In genomic region chr11:35337136-35337918, GRCh38 we compare ENCODE assay signal across 8 cellular contexts.
DNase-seq lines count a peak whose midpoint lies in the region; ATAC-seq and TF ChIP-seq lines count a peak whose summit lies in the region.

No MANE protein-coding gene starts in this region.

- H3K9me3 Mint-ChIP-seq in activated CD4-positive, alpha-beta memory T cell treated with anti-CD3 and anti-CD28 coated beads for 36 hours = peaks cover 2% of the 10 kb centered on the region
- H3K9me3 Mint-ChIP-seq in activated CD4-positive, alpha-beta memory T cell treated with anti-CD3 and anti-CD28 coated beads, Interleukin-2, amount 10 ng/mL, durations not matched to agents 7 days and 5 days = peaks cover 11% of the 10 kb centered on the region

- peak; percentile 35 for DNase-seq in activated CD4-positive, alpha-beta memory T cell treated with anti-CD3 and anti-CD28 coated beads for 36 hours
- no peak for DNase-seq in activated CD4-positive, alpha-beta memory T cell treated with anti-CD3 and anti-CD28 coated beads, Interleukin-2, amount 10 ng/mL, durations not matched to agents 7 days and 5 days
- peak; percentile 97 for DNase-seq in RWPE1 (ENCODE audit: low spot score)
- peak; percentile 99 for DNase-seq in fibroblast of the aortic adventitia (ENCODE audit: low read depth)
- DNase-seq in stimulated activated naive CD8-positive, alpha-beta T cell treated with anti-CD3 and anti-CD28 coated beads, Interleukin-15, Interleukin-2, amounts not matched to agents 100 U/mL and 50 U/mL, for 24 hours = peak; percentile 7
- DNase-seq in NCI-H146 (lab: John Stamatoyannopoulos, UW) = no peak
- DNase-seq in C1 segment of cervical spinal cord (lab: John Stamatoyannopoulos, UW) = no peak
- DNase-seq in Karpas-422 = no peak

- no peak overlapping the region for H3K4me3 ChIP-seq in fibroblast of the aortic adventitia (ENCODE audit: low read depth, low read length)
- H3K4me3 ChIP-seq in Karpas-422 (ENCODE audit: low read length) = no peak overlapping the region

- H3K9me2 ChIP-seq in Karpas-422 (replicated peaks; ENCODE audit: insufficient read depth, low read length) = no peaks in the 10 kb centered on the region

- peak; percentile 96 for ATAC-seq in stimulated activated naive CD8-positive, alpha-beta T cell treated with anti-CD3 and anti-CD28 coated beads, Interleukin-15, Interleukin-2, amounts not matched to agents 100 U/mL and 50 U/mL, for 24 hours

- peak overlapping the region; percentile 56 for H3K27ac Mint-ChIP-seq in activated CD4-positive, alpha-beta memory T cell treated with anti-CD3 and anti-CD28 coated beads for 36 hours
- no peak overlapping the region for H3K27ac Mint-ChIP-seq in activated CD4-positive, alpha-beta memory T cell treated with anti-CD3 and anti-CD28 coated beads, Interleukin-2, amount 10 ng/mL, durations not matched to agents 7 days and 5 days

- H3K27me3 Mint-ChIP-seq in activated CD4-positive, alpha-beta memory T cell treated with anti-CD3 and anti-CD28 coated beads for 36 hours = peaks cover 2% of the 10 kb centered on the region
- no peaks in the 10 kb centered on the region for H3K27me3 Mint-ChIP-seq in activated CD4-positive, alpha-beta memory T cell treated with anti-CD3 and anti-CD28 coated beads, Interleukin-2, amount 10 ng/mL, durations not matched to agents 7 days and 5 days

- POLR2A ChIA-PET in activated CD4-positive, alpha-beta memory T cell treated with anti-CD3 and anti-CD28 coated beads for 36 hours (lab: Charles Lee) = interaction anchor here (0.8 to 0.9 kb wide), 2 partner anchors 65 to 420 kb away, joined by 3 read pairs; no protein-coding TSS in a partner anchor
- POLR2A ChIA-PET in activated CD4-positive, alpha-beta memory T cell treated with anti-CD3 and anti-CD28 coated beads, Interleukin-2, amount 10 ng/mL, durations not matched to agents 7 days and 5 days (lab: Charles Lee) = no interaction called here
- POLR2A ChIA-PET in RWPE1 (lab: Yijun Ruan, JAX; ENCODE audit: low non-redundant PET) = no interaction called here

- no peaks in the 10 kb centered on the region for H3K79me2 ChIP-seq in Karpas-422 (ENCODE audit: low read length)

- intact Hi-C loops in activated CD4-positive, alpha-beta memory T cell treated with anti-CD3 and anti-CD28 coated beads for 36 hours (cut with micrococcal nuclease) = loop anchor here (1.0 to 2.0 kb wide), 7 partner anchors 32 to 687 kb away; partner anchors contain the start of genes APIP and PDHX

- CTCF ChIA-PET in activated CD4-positive, alpha-beta memory T cell treated with anti-CD3 and anti-CD28 coated beads for 36 hours (lab: Charles Lee) = interaction anchor here (0.8 to 1.5 kb wide), 2 partner anchors 54 to 101 kb away, joined by 3 to 4 read pairs; no protein-coding TSS in a partner anchor
- CTCF ChIA-PET in activated CD4-positive, alpha-beta memory T cell treated with anti-CD3 and anti-CD28 coated beads, Interleukin-2, amount 10 ng/mL, durations not matched to agents 7 days and 5 days (lab: Charles Lee) = interaction anchor here (1.0 kb wide), 1 partner anchor 100 kb away, joined by 3 read pairs; no protein-coding TSS in a partner anchor
- CTCF ChIA-PET in RWPE1 (lab: Yijun Ruan, JAX) = no interaction called here

- H3K9ac ChIP-seq in Karpas-422 (ENCODE audit: low read length) = no peak overlapping the region

- no peak overlapping the region for H2AFZ ChIP-seq in Karpas-422 (ENCODE audit: low read length)

- H3K4me1 ChIP-seq in Karpas-422 (ENCODE audit: low read length) = no peaks in the 10 kb centered on the region

- H3K4me3 Mint-ChIP-seq in activated CD4-positive, alpha-beta memory T cell treated with anti-CD3 and anti-CD28 coated beads for 36 hours = no peak overlapping the region
- H3K4me3 Mint-ChIP-seq in activated CD4-positive, alpha-beta memory T cell treated with anti-CD3 and anti-CD28 coated beads, Interleukin-2, amount 10 ng/mL, durations not matched to agents 7 days and 5 days = no peak overlapping the region

- TF ChIP-seq CTCF in RWPE1 (conservative IDR thresholded peaks at IDR 0.05; ENCODE audit: low read depth) (no peak), fibroblast of the aortic adventitia (IDR thresholded peaks at IDR 0.05; ENCODE audit: insufficient read depth, low read length) (no peak)

- peaks cover 2% of the 10 kb centered on the region for H3K36me3 Mint-ChIP-seq in activated CD4-positive, alpha-beta memory T cell treated with anti-CD3 and anti-CD28 coated beads for 36 hours
- H3K36me3 Mint-ChIP-seq in activated CD4-positive, alpha-beta memory T cell treated with anti-CD3 and anti-CD28 coated beads, Interleukin-2, amount 10 ng/mL, durations not matched to agents 7 days and 5 days (ENCODE audit: low read depth) = peaks cover 7% of the 10 kb centered on the region

- H3K9me3 ChIP-seq in Karpas-422 (ENCODE audit: low read length) = no peaks in the 10 kb centered on the region

- H3K27ac ChIP-seq in RWPE1 (no peak overlapping the region), Karpas-422 (ENCODE audit: low read length) (no peak overlapping the region)

- H4K20me1 ChIP-seq in Karpas-422 (ENCODE audit: insufficient read depth, low read depth, low read length) = no peaks in the 10 kb centered on the region

- no peaks in the 10 kb centered on the region for H3K36me3 ChIP-seq in Karpas-422 (ENCODE audit: insufficient read depth, low read length)

- no peaks in the 10 kb centered on the region for H3K27me3 ChIP-seq in Karpas-422 (ENCODE audit: low read length)

- peaks cover 40% of the 10 kb centered on the region for H3K4me1 Mint-ChIP-seq in activated CD4-positive, alpha-beta memory T cell treated with anti-CD3 and anti-CD28 coated beads for 36 hours (ENCODE audit: low read depth)
- H3K4me1 Mint-ChIP-seq in activated CD4-positive, alpha-beta memory T cell treated with anti-CD3 and anti-CD28 coated beads, Interleukin-2, amount 10 ng/mL, durations not matched to agents 7 days and 5 days = peaks cover 22% of the 10 kb centered on the region

- no peak overlapping the region for H3K4me2 ChIP-seq in Karpas-422 (ENCODE audit: low read depth, low read length, poor library complexity, severe bottlenecking)

Comparison
In these comparisons a context has a peak if more than half of its experiments do, and no peak if none do; other contexts are left out.
1. DNase-seq: peak in activated CD4-positive, alpha-beta memory T cell treated with anti-CD3 and anti-CD28 coated beads for 36 hours (single experiment), RWPE1 (single experiment), fibroblast of the aortic adventitia (single experiment) and stimulated activated naive CD8-positive, alpha-beta T cell treated with anti-CD3 and anti-CD28 coated beads, Interleukin-15, Interleukin-2, amounts not matched to agents 100 U/mL and 50 U/mL, for 24 hours (single experiment); none in activated CD4-positive, alpha-beta memory T cell treated with anti-CD3 and anti-CD28 coated beads, Interleukin-2, amount 10 ng/mL, durations not matched to agents 7 days and 5 days (single experiment), NCI-H146 (single experiment), C1 segment of cervical spinal cord (0 of 14) and Karpas-422 (single experiment).